21 cellular contexts compared by ENCODE assay signal in genomic region chr16:21602785-21603184, GRCh38. TPM values are rescaled to one million over a fixed set of nuclear protein-coding genes. Genes with fewer than 3 reads are reported as not detected.
A peak's percentile ranks its signal among the peaks of the same experiment; 100 is the strongest.
DNase-seq lines count a peak whose midpoint lies in the region; ATAC-seq and TF ChIP-seq lines count a peak whose summit lies in the region.
"Had no signal": no experiment of that assay in that cellular context is flagged by ENCODE, and none has a peak within 500 bp of the region (broad histone marks: within the 10 kb centered on the region; RNA-seq: fewer than 3 reads in every experiment).

No MANE protein-coding gene starts in this region.

- peak overlapping the region; percentile 66 to 93 (median 91) for H3K27ac Mint-ChIP-seq in CD14-positive monocyte
- H3K27ac Mint-ChIP-seq in dendritic cell treated with granulocyte-macrophage colony-stimulating factor and Interleukin-4, amounts not matched to agents 40 ng/mL and 50 ng/mL, for 4 days: peak overlapping the region; percentile 15

- no peak for TF ChIP-seq POLR2A in gastrocnemius medialis (IDR thresholded peaks at IDR 0.05)

- H3K27ac ChIP-seq in KMS-11: no peak overlapping the region
- peak overlapping the region in 3 of 4 donors; percentile 60 to 92 (median 89) for H3K27ac ChIP-seq in gastrocnemius medialis
- H3K27ac ChIP-seq: A549, SJCRH30 had no signal

- H3K4me1 ChIP-seq in KMS-11 (ENCODE audit: low read depth, poor library complexity, severe bottlenecking): peaks cover 57% of the 10 kb centered on the region
- H3K4me1 ChIP-seq in gastrocnemius medialis: peaks cover 44 to 59% of the 10 kb centered on the region in 2 donors
- H3K4me1 ChIP-seq: Caco-2, SJCRH30 had no signal

- DNase-seq in CD14-positive monocyte (ENCODE audit: low spot score): no peak
- no peak for DNase-seq in gastrocnemius medialis
- DNase-seq in MV-4-11 (lab: John Stamatoyannopoulos, UW): no peak
- DNase-seq in Kasumi-1 (lab: John Stamatoyannopoulos, UW): no peak
- no peak for DNase-seq in KG1 (lab: John Stamatoyannopoulos, UW)
- DNase-seq: Caco-2; CD4-positive, alpha-beta memory T cell; DMS 273 treated with DMSO at 0.1 percent for 48 hours; DMS79 treated with DMSO at 0.1 percent for 48 hours; GOT3; HCEC 1CT; NCI-H1105 treated with DMSO at 0.1 percent for 48 hours; NCI-H2029 treated with DMSO at 0.1 percent for 48 hours; NCI-H226; NCI-H524; NCI-H774; SJCRH30 had no signal

- H3K27me3 ChIP-seq in KMS-11 (ENCODE audit: insufficient read depth, low read depth) (no peaks in the 10 kb centered on the region), gastrocnemius medialis (no peaks in the 10 kb centered on the region)
- H3K27me3 ChIP-seq: SJCRH30 had no signal

- TF ChIP-seq CTCF in CD14-positive monocyte (IDR thresholded peaks at IDR 0.05) (no peak), KMS-11 (conservative IDR thresholded peaks at IDR 0.05; ENCODE audit: low read depth, low read length) (no peak), gastrocnemius medialis (IDR thresholded peaks at IDR 0.05 in 4 of 5, conservative IDR thresholded peaks at IDR 0.05 in 1 of 5) (no peak)

- in situ Hi-C loops in gastrocnemius medialis (cut with MboI; ENCODE audit: low sequenced_read_pairs in 4 of 4): no loop called here

- H3K9ac ChIP-seq in KMS-11: no peak overlapping the region

- H3K36me3 ChIP-seq in KMS-11 (ENCODE audit: insufficient read depth): no peaks in the 10 kb centered on the region
- H3K36me3 ChIP-seq in gastrocnemius medialis: no peaks in the 10 kb centered on the region
- H3K36me3 ChIP-seq: SJCRH30 had no signal

- peak overlapping the region; percentile 84; the same call in 1 of the 2 replicates for H3K4me2 ChIP-seq in KMS-11
- H3K4me2 ChIP-seq: A549 had no signal

- ATAC-seq in gastrocnemius medialis: no peak
- ATAC-seq: A549 had no signal

- no peaks in the 10 kb centered on the region for H3K9me3 Mint-ChIP-seq in CD14-positive monocyte
- no peaks in the 10 kb centered on the region for H3K9me3 Mint-ChIP-seq in dendritic cell treated with granulocyte-macrophage colony-stimulating factor and Interleukin-4, amounts not matched to agents 40 ng/mL and 50 ng/mL, for 4 days
- H3K9me3 Mint-ChIP-seq: CD4-positive, alpha-beta memory T cell had no signal

- intact Hi-C loops in CD14-positive monocyte (cut with micrococcal nuclease): loop anchor here in 1 of 2 donors (5.0 kb wide), 1 partner anchor 40 kb away; no protein-coding TSS in a partner anchor
- intact Hi-C loops in dendritic cell treated with granulocyte-macrophage colony-stimulating factor and Interleukin-4, amounts not matched to agents 40 ng/mL and 50 ng/mL, for 4 days (cut with micrococcal nuclease): no loop called here
- intact Hi-C loops in gastrocnemius medialis (cut with DNase I; ENCODE audit: low total_unique reads): no loop called here

- no peaks in the 10 kb centered on the region for H3K9me3 ChIP-seq in gastrocnemius medialis
- H3K9me3 ChIP-seq: A549, Caco-2, SJCRH30 had no signal

- H3K27me3 Mint-ChIP-seq in CD14-positive monocyte (ENCODE audit: low read depth in 3 of 3): no peaks in the 10 kb centered on the region
- no peaks in the 10 kb centered on the region for H3K27me3 Mint-ChIP-seq in dendritic cell treated with granulocyte-macrophage colony-stimulating factor and Interleukin-4, amounts not matched to agents 40 ng/mL and 50 ng/mL, for 4 days
- H3K27me3 Mint-ChIP-seq: CD4-positive, alpha-beta memory T cell had no signal

- H2AFZ ChIP-seq in KMS-11 (ENCODE audit: low read depth): no peak overlapping the region

- H3K36me3 Mint-ChIP-seq in CD14-positive monocyte: peaks cover 0 to 4% of the 10 kb centered on the region in 2 donors
- H3K36me3 Mint-ChIP-seq in dendritic cell treated with granulocyte-macrophage colony-stimulating factor and Interleukin-4, amounts not matched to agents 40 ng/mL and 50 ng/mL, for 4 days (ENCODE audit: low read depth): peaks cover 7% of the 10 kb centered on the region

- peaks cover 76% of the 10 kb centered on the region for H3K79me2 ChIP-seq in KMS-11 (ENCODE audit: insufficient read depth, low read depth)

- H3K4me3 Mint-ChIP-seq in CD14-positive monocyte: peak overlapping the region; percentile 71 to 85
- no peak overlapping the region for H3K4me3 Mint-ChIP-seq in dendritic cell treated with granulocyte-macrophage colony-stimulating factor and Interleukin-4, amounts not matched to agents 40 ng/mL and 50 ng/mL, for 4 days

- H4K20me1 ChIP-seq in KMS-11 (ENCODE audit: insufficient read depth): peaks cover 6% of the 10 kb centered on the region; the same call in 1 of the 2 replicates

- peaks cover 76% of the 10 kb centered on the region for H3K4me1 Mint-ChIP-seq in CD14-positive monocyte
- H3K4me1 Mint-ChIP-seq in dendritic cell treated with granulocyte-macrophage colony-stimulating factor and Interleukin-4, amounts not matched to agents 40 ng/mL and 50 ng/mL, for 4 days (ENCODE audit: low read depth): peaks cover 78% of the 10 kb centered on the region

- no peak overlapping the region for H3K4me3 ChIP-seq in KMS-11 (IDR thresholded peaks at IDR 0.05; ENCODE audit: insufficient read depth, low read depth, low read length)
- no peak overlapping the region for H3K4me3 ChIP-seq in gastrocnemius medialis
- H3K4me3 ChIP-seq: A549, SJCRH30 had no signal

RNA-seq across cellular contexts. Expression of gene METTL9, which starts 3.4 kb away (rescaled TPM):
- polyA plus RNA-seq in CD14-positive monocyte: 100 to 1,000 TPM; 373 to 400 TPM
- 100 to 1,000 TPM in 2 of 4 donors, 10 to 100 TPM in 2; 87.2 to 109 (median 96.8) TPM for total RNA-seq in gastrocnemius medialis

RNA-seq across cellular contexts. Expression of gene IGSF6, which starts 49.6 kb away (rescaled TPM):
- polyA plus RNA-seq in CD14-positive monocyte: 100 to 1,000 TPM; 159 to 276 TPM
- under 1 TPM; 0.10 to 0.60 (median 0.39) TPM for total RNA-seq in gastrocnemius medialis
- total RNA-seq: Caco-2, SJCRH30 had no signal
- polyA plus RNA-seq: A549, BJ had no signal
